1 cellular context compared by ENCODE assay signal in genomic region chr12:48119834-48120195, GRCh38.
TF ChIP-seq lines count a peak whose summit lies in the region.

No MANE protein-coding gene starts in this region.

TF ChIP-seq in GM23338, 12 proteins besides CTCF, POLR2A, EP300 and RAD21 (continued from another document):
- no peak for TF ChIP-seq ZNF462 (CRISPR knock-in tag; IDR thresholded peaks at IDR 0.05)
TF ChIP-seq in GM23338: peak in this region for 0.
